1 cellular context compared by ENCODE assay signal in genomic region chr17:17591408-17592265, GRCh38.
A peak's percentile ranks its signal among the peaks of the same experiment; 100 is the strongest.
TF ChIP-seq lines count a peak whose summit lies in the region.

Gene PEMT (minus strand): TSS chr17:17591708. CDS start chr17:17591626, 82 bp downstream.

TF ChIP-seq in HCT116, 20 proteins besides CTCF, POLR2A, EP300 and RAD21 (continued from another document):
- TF ChIP-seq, protein P1, sequence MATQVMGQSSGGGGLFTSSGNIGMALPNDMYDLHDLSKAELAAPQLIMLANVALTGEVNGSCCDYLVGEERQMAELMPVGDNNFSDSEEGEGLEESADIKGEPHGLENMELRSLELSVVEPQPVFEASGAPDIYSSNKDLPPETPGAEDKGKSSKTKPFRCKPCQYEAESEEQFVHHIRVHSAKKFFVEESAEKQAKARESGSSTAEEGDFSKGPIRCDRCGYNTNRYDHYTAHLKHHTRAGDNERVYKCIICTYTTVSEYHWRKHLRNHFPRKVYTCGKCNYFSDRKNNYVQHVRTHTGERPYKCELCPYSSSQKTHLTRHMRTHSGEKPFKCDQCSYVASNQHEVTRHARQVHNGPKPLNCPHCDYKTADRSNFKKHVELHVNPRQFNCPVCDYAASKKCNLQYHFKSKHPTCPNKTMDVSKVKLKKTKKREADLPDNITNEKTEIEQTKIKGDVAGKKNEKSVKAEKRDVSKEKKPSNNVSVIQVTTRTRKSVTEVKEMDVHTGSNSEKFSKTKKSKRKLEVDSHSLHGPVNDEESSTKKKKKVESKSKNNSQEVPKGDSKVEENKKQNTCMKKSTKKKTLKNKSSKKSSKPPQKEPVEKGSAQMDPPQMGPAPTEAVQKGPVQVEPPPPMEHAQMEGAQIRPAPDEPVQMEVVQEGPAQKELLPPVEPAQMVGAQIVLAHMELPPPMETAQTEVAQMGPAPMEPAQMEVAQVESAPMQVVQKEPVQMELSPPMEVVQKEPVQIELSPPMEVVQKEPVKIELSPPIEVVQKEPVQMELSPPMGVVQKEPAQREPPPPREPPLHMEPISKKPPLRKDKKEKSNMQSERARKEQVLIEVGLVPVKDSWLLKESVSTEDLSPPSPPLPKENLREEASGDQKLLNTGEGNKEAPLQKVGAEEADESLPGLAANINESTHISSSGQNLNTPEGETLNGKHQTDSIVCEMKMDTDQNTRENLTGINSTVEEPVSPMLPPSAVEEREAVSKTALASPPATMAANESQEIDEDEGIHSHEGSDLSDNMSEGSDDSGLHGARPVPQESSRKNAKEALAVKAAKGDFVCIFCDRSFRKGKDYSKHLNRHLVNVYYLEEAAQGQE (IDR thresholded peaks at IDR 0.05; ENCODE audit: low read depth) = no peak
- TF ChIP-seq POLR2AphosphoS5 (IDR thresholded peaks at IDR 0.05; ENCODE audit: low read depth, low read length) = peak; percentile 86
- peak; percentile 90 for TF ChIP-seq ZFX (IDR thresholded peaks at IDR 0.05)
- TF ChIP-seq SRF (IDR thresholded peaks at IDR 0.05; ENCODE audit: low read depth) = no peak
- peak; percentile 80 for TF ChIP-seq TCF7L2 (IDR thresholded peaks at IDR 0.05; ENCODE audit: borderline replicate concordance, extremely low read depth, insufficient read depth, insufficient read length)
TF ChIP-seq in HCT116: peak in this region for 8.
